Comparison of ENCODE assay signal across 18 cellular contexts in genomic region chr3:124283644-124284008, GRCh38.
DNase-seq lines count a peak whose midpoint lies in the region; ATAC-seq, FAIRE-seq and TF ChIP-seq lines count a peak whose summit lies in the region.
"Had no signal": no experiment of that assay in that cellular context is flagged by ENCODE, and none has a peak within 500 bp of the region (broad histone marks: within the 10 kb centered on the region; RNA-seq: fewer than 3 reads in every experiment).

No MANE protein-coding gene starts in this region.

- H3K4me1 ChIP-seq in esophagus muscularis mucosa (peaks cover 32 to 55% (median 44%) of the 10 kb centered on the region in 4 donors), transverse colon (peaks cover 0 to 7% (median 1%) of the 10 kb centered on the region in 4 donors), upper lobe of right lung (no peaks in the 10 kb centered on the region)

- H3K36me3 Mint-ChIP-seq in activated CD4-positive, alpha-beta T cell treated with anti-CD3 and anti-CD28 coated beads, Interleukin-2, amount 10 ng/mL, durations not matched to agents 24 days and 14 days (ENCODE audit: low read depth): no peaks in the 10 kb centered on the region
- no peaks in the 10 kb centered on the region for H3K36me3 Mint-ChIP-seq in osteocyte (ENCODE audit: unreplicated experiment)
- H3K36me3 Mint-ChIP-seq: CD8-positive, alpha-beta T cell had no signal

- H3K9me3 ChIP-seq in esophagus muscularis mucosa: no peaks in the 10 kb centered on the region
- H3K9me3 ChIP-seq in transverse colon: no peaks in the 10 kb centered on the region
- H3K9me3 ChIP-seq in upper lobe of right lung: no peaks in the 10 kb centered on the region

- H3K36me3 ChIP-seq in esophagus muscularis mucosa: no peaks in the 10 kb centered on the region
- no peaks in the 10 kb centered on the region for H3K36me3 ChIP-seq in transverse colon
- H3K36me3 ChIP-seq in upper lobe of right lung: no peaks in the 10 kb centered on the region

- in situ Hi-C loops in transverse colon (cut with MboI; ENCODE audit: low pct_ligation_motif_present in 1 of 4, low pct_unique_long_range_greater_than_20kb in 1 of 4, low sequenced_read_pairs in 3 of 4): loop anchor here in 2 of 4 donors (25.0 kb wide), 2 partner anchors 246 to 271 kb away; partner anchors contain the start of gene KALRN (in 1 of the 2)

- H3K4me1 Mint-ChIP-seq in activated CD4-positive, alpha-beta T cell treated with anti-CD3 and anti-CD28 coated beads, Interleukin-2, amount 10 ng/mL, durations not matched to agents 24 days and 14 days: no peaks in the 10 kb centered on the region
- peaks cover 30% of the 10 kb centered on the region for H3K4me1 Mint-ChIP-seq in osteocyte (ENCODE audit: unreplicated experiment)

- H3K27ac ChIP-seq in esophagus muscularis mucosa (replicated peaks in 1 of 4) (peak overlapping the region; percentile 82 to 90 (median 85)), transverse colon (peak overlapping the region; percentile 21 to 55 (median 42)), upper lobe of right lung (no peak overlapping the region)
- H3K27ac ChIP-seq: 22Rv1, RWPE1 had no signal

- no peaks in the 10 kb centered on the region for H3K27me3 ChIP-seq in esophagus muscularis mucosa
- H3K27me3 ChIP-seq in transverse colon: no peaks in the 10 kb centered on the region
- no peaks in the 10 kb centered on the region for H3K27me3 ChIP-seq in upper lobe of right lung

- WGBS in esophagus muscularis mucosa: 34% methylated on average over 2 of the region's 2 CpGs
- WGBS in transverse colon (ENCODE audit: low coverage in 1 of 2), 2 donors: 35 to 72% methylated on average over 2 of the region's 2 CpGs

- TF ChIP-seq EP300 in esophagus muscularis mucosa (IDR thresholded peaks at IDR 0.05) (no peak), transverse colon (IDR thresholded peaks at IDR 0.05; ENCODE audit: low read depth) (no peak)

- H3K27ac Mint-ChIP-seq in activated CD4-positive, alpha-beta T cell treated with anti-CD3 and anti-CD28 coated beads, Interleukin-2, amount 10 ng/mL, durations not matched to agents 24 days and 14 days: no peak overlapping the region
- H3K27ac Mint-ChIP-seq in osteocyte (ENCODE audit: unreplicated experiment): peak overlapping the region; percentile 81
- H3K27ac Mint-ChIP-seq: CD8-positive, alpha-beta T cell; HFFc6 had no signal

- no peak overlapping the region for H3K4me3 Mint-ChIP-seq in activated CD4-positive, alpha-beta T cell treated with anti-CD3 and anti-CD28 coated beads, Interleukin-2, amount 10 ng/mL, durations not matched to agents 24 days and 14 days
- H3K4me3 Mint-ChIP-seq in osteocyte (ENCODE audit: unreplicated experiment): no peak overlapping the region
- H3K4me3 Mint-ChIP-seq: CD8-positive, alpha-beta T cell; HFFc6 had no signal

- TF ChIP-seq POLR2A in esophagus muscularis mucosa (IDR thresholded peaks at IDR 0.05; ENCODE audit: low read depth) (no peak), transverse colon (IDR thresholded peaks at IDR 0.05) (no peak)

- intact Hi-C loops in activated CD4-positive, alpha-beta T cell treated with anti-CD3 and anti-CD28 coated beads, Interleukin-2, amount 10 ng/mL, durations not matched to agents 24 days and 14 days (cut with micrococcal nuclease): no loop called here
- intact Hi-C loops in esophagus muscularis mucosa (cut with DNase I): loop anchor here (5.0 kb wide), 2 partner anchors 251 to 266 kb away; partner anchors contain the start of gene KALRN
- intact Hi-C loops in transverse colon (cut with DNase I; ENCODE audit: low total_unique reads): loop anchor here (5.0 kb wide), 1 partner anchor 266 kb away; no protein-coding TSS in a partner anchor
- intact Hi-C loops in upper lobe of right lung (cut with DNase I): no loop called here

- DNase-seq in activated CD4-positive, alpha-beta T cell treated with anti-CD3 and anti-CD28 coated beads, Interleukin-2, amount 10 ng/mL, durations not matched to agents 24 days and 14 days: peak; percentile 23
- no peak for DNase-seq in activated CD4-positive, alpha-beta T cell treated with anti-CD3 and anti-CD28 coated beads for 48 hours
- DNase-seq in esophagus muscularis mucosa (ENCODE audit: extremely low spot score): peak; percentile 74
- DNase-seq in osteocyte (ENCODE audit: extremely low spot score, unreplicated experiment): no peak
- no peak for DNase-seq in transverse colon
- no peak for DNase-seq in upper lobe of right lung
- DNase-seq in urothelium cell line (ENCODE audit: low spot score): no peak
- DNase-seq: CD8-positive, alpha-beta T cell; KG1; NCI-H1048; NCI-H146; NCI-H2107; NCI-H69 had no signal

- FAIRE-seq in urothelium cell line (lab: Jason Lieb, UNC): no peak
- FAIRE-seq: H1 had no signal

- no peak for ATAC-seq in upper lobe of right lung
- ATAC-seq in HG03095 (IDR thresholded peaks at IDR 0.05; ENCODE audit: unreplicated experiment): no peak
- ATAC-seq: CD8-positive, alpha-beta T cell had no signal

- H3K9me3 Mint-ChIP-seq in activated CD4-positive, alpha-beta T cell treated with anti-CD3 and anti-CD28 coated beads, Interleukin-2, amount 10 ng/mL, durations not matched to agents 24 days and 14 days: no peaks in the 10 kb centered on the region
- H3K9me3 Mint-ChIP-seq in osteocyte (ENCODE audit: unreplicated experiment): peaks cover 6% of the 10 kb centered on the region
- H3K9me3 Mint-ChIP-seq: CD8-positive, alpha-beta T cell; HFFc6 had no signal

- no peak overlapping the region for H3K4me3 ChIP-seq in esophagus muscularis mucosa
- no peak overlapping the region for H3K4me3 ChIP-seq in transverse colon
- H3K4me3 ChIP-seq in upper lobe of right lung: no peak overlapping the region

- peaks cover 2% of the 10 kb centered on the region for H3K27me3 Mint-ChIP-seq in activated CD4-positive, alpha-beta T cell treated with anti-CD3 and anti-CD28 coated beads, Interleukin-2, amount 10 ng/mL, durations not matched to agents 24 days and 14 days
- peaks cover 27% of the 10 kb centered on the region for H3K27me3 Mint-ChIP-seq in osteocyte (ENCODE audit: unreplicated experiment)

- no peak for TF ChIP-seq CTCF in esophagus muscularis mucosa (IDR thresholded peaks at IDR 0.05)
- TF ChIP-seq CTCF in osteocyte (IDR thresholded peaks at IDR 0.05): no peak
- TF ChIP-seq CTCF in transverse colon (IDR thresholded peaks at IDR 0.05): no peak
- no peak for TF ChIP-seq CTCF in upper lobe of right lung (IDR thresholded peaks at IDR 0.05)

Comparison
In these comparisons a context has a peak if more than half of its experiments do, and no peak if none do; other contexts are left out.
1. DNase-seq: peak in activated CD4-positive, alpha-beta T cell treated with anti-CD3 and anti-CD28 coated beads, Interleukin-2, amount 10 ng/mL, durations not matched to agents 24 days and 14 days (single experiment) and esophagus muscularis mucosa (single experiment); none in activated CD4-positive, alpha-beta T cell treated with anti-CD3 and anti-CD28 coated beads for 48 hours (single experiment), osteocyte (single experiment), transverse colon (single experiment), upper lobe of right lung (single experiment) and urothelium cell line (single experiment).
2. intact Hi-C loops: an anchor here in esophagus muscularis mucosa (5.0 kb wide) and transverse colon (5.0 kb wide); none called in activated CD4-positive, alpha-beta T cell treated with anti-CD3 and anti-CD28 coated beads, Interleukin-2, amount 10 ng/mL, durations not matched to agents 24 days and 14 days and upper lobe of right lung.